Comparison of ENCODE assay signal across 1 cellular context in the genomic region with DNA sequence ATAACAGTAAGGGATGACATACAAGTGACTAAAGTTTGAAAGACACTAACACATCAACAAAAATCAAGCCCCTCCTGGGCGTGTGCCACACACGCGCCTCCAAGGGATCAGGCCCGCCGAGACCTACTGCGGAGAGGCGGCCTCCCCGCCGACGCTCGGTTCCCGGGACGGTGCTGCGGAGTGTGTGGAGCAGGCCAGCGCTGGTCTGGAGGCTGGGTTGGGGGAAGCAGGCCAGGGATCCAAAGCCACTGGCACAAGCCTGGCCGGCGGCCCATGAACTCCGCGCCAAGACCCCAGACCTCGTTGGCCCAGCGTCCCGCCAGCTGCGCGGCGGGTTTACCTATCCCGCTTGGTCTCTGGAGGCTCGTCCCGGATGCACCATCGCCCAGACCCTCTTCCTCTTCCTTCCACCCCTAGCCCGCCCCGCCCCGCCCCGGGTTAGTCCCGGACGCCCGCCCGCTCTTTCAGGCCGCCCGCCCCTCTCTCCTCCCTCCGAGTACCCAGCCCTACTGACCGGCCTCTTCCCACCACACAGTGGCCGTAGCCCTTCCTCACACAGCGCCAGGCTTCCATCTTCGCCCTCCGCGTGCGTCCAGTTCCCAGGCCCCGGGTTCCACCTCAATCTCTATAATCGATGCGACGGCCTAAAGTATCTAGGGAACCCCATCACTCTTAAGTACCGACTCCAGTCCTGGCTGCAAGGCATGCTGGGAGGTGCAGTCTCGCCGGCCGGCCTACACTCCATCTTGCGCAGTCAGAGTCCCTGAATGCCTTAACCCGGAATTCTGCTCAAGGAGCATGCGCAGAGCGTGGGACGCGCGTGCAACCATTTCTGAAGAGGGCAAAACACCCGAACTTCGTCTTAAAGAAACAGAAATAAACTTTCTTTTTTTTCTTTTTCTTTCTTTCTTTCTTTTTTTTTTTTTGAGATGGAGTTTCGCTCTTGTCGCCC.
TF ChIP-seq lines count a peak whose summit lies in the region.

A gene with protein sequence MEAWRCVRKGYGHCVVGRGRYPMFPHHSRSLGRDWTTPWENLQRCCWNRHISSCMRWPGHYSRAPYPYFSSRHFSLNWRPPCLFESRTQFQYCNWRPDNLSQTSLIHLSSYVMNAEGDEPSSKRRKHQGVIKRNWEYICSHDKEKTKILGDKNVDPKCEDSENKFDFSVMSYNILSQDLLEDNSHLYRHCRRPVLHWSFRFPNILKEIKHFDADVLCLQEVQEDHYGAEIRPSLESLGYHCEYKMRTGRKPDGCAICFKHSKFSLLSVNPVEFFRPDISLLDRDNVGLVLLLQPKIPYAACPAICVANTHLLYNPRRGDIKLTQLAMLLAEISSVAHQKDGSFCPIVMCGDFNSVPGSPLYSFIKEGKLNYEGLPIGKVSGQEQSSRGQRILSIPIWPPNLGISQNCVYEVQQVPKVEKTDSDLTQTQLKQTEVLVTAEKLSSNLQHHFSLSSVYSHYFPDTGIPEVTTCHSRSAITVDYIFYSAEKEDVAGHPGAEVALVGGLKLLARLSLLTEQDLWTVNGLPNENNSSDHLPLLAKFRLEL (minus strand): TSS at position 769 of the 952 bp plus-strand sequence. CDS start 196 bp downstream, at position 573.

TF ChIP-seq in HepG2, 621 proteins besides CTCF, POLR2A, EP300 and RAD21 (continued from another document and continues in another):
- TF ChIP-seq, protein P1, sequence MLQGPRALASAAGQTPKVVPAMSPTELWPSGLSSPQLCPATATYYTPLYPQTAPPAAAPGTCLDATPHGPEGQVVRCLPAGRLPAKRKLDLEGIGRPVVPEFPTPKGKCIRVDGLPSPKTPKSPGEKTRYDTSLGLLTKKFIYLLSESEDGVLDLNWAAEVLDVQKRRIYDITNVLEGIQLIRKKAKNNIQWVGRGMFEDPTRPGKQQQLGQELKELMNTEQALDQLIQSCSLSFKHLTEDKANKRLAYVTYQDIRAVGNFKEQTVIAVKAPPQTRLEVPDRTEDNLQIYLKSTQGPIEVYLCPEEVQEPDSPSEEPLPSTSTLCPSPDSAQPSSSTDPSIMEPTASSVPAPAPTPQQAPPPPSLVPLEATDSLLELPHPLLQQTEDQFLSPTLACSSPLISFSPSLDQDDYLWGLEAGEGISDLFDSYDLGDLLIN (CRISPR knock-in tag; IDR thresholded peaks at IDR 0.05; ENCODE audit: borderline replicate concordance), result peak; percentile 52; the same call in 1 of the 2 replicates
- TF ChIP-seq TRIM24 (CRISPR knock-in tag; IDR thresholded peaks at IDR 0.05) (no peak), ZNF354B (CRISPR knock-in tag; IDR thresholded peaks at IDR 0.05) (no peak), FOSL2 (CRISPR knock-in tag; IDR thresholded peaks at IDR 0.05) (peak; percentile 39), ZNF746 (CRISPR knock-in tag; IDR thresholded peaks at IDR 0.05) (peak; percentile 51), SMYD3 (CRISPR knock-in tag; IDR thresholded peaks at IDR 0.05) (no peak), RXRA (CRISPR knock-in tag; IDR thresholded peaks at IDR 0.05) (peak; percentile 44), ONECUT2 (CRISPR knock-in tag; IDR thresholded peaks at IDR 0.05) (peak; percentile 25; the same call in 1 of the 2 replicates), ZNF775 (CRISPR knock-in tag; IDR thresholded peaks at IDR 0.05; ENCODE audit: borderline replicate concordance) (no peak), CHD4 (IDR thresholded peaks at IDR 0.05; ENCODE audit: borderline replicate concordance, low read length) (no peak), SAFB2 (CRISPR knock-in tag; IDR thresholded peaks at IDR 0.05; ENCODE audit: borderline replicate concordance, low read depth) (peak; percentile 84; the same call in 1 of the 2 replicates), GATAD1 (CRISPR knock-in tag; IDR thresholded peaks at IDR 0.05) (peak; percentile 62), ZNF781 (CRISPR knock-in tag; IDR thresholded peaks at IDR 0.05; ENCODE audit: borderline replicate concordance, not compliant biosample characterization) (peak; percentile 70), TMF1 (CRISPR knock-in tag; IDR thresholded peaks at IDR 0.05; ENCODE audit: low read depth) (no peak), CBFB (CRISPR knock-in tag; IDR thresholded peaks at IDR 0.05) (0 out of 2 replicates have a peak, but pooled peaks have one; percentile 7), PHF8 (CRISPR knock-in tag; IDR thresholded peaks at IDR 0.05) (peak; percentile 98), ZNF615 (CRISPR knock-in tag; IDR thresholded peaks at IDR 0.05; ENCODE audit: borderline replicate concordance) (no peak), ZNF619 (CRISPR knock-in tag; IDR thresholded peaks at IDR 0.05) (no peak), SP1 (IDR thresholded peaks at IDR 0.05) (no peak), SP1 (CRISPR knock-in tag; IDR thresholded peaks at IDR 0.05) (0 out of 2 replicates have a peak, but pooled peaks have one; percentile 26), NR2F6 (IDR thresholded peaks at IDR 0.05) (no peak), NR2F6 (CRISPR knock-in tag; IDR thresholded peaks at IDR 0.05) (peak; percentile 11; the same call in 1 of the 2 replicates), ZFX (CRISPR knock-in tag; IDR thresholded peaks at IDR 0.05; ENCODE audit: low read depth) (peak; percentile 97), CBX1 (IDR thresholded peaks at IDR 0.05; ENCODE audit: low read depth) (peak; percentile 46), KLF16 (CRISPR knock-in tag; IDR thresholded peaks at IDR 0.05) (peak in 1 of 2 experiments; percentile 67; a peak in 2 of 4 replicates), ZNF589 (CRISPR knock-in tag; conservative IDR thresholded peaks at IDR 0.05) (peak; percentile 33; the same call in 1 of the 2 replicates), MIER3 (CRISPR knock-in tag; IDR thresholded peaks at IDR 0.05; ENCODE audit: borderline replicate concordance) (no peak), IRF2 (CRISPR knock-in tag; IDR thresholded peaks at IDR 0.05) (no peak), ZFP1 (CRISPR knock-in tag; IDR thresholded peaks at IDR 0.05) (peak; percentile 95), ZNF747 (CRISPR knock-in tag; IDR thresholded peaks at IDR 0.05; ENCODE audit: borderline replicate concordance) (no peak; the same call in 1 of the 2 replicates), EEA1 (CRISPR knock-in tag; IDR thresholded peaks at IDR 0.05; ENCODE audit: borderline replicate concordance) (0 out of 2 replicates have a peak, but pooled peaks have one; percentile 62), SOX13 (IDR thresholded peaks at IDR 0.05) (no peak), SOX13 (CRISPR knock-in tag; conservative IDR thresholded peaks at IDR 0.05 in 1 of 2, IDR thresholded peaks at IDR 0.05 in 1 of 2) (no peak; a peak in 1 of 4 replicates), ZNF367 (CRISPR knock-in tag; IDR thresholded peaks at IDR 0.05; ENCODE audit: borderline replicate concordance) (no peak)
- TF ChIP-seq, protein P2, sequence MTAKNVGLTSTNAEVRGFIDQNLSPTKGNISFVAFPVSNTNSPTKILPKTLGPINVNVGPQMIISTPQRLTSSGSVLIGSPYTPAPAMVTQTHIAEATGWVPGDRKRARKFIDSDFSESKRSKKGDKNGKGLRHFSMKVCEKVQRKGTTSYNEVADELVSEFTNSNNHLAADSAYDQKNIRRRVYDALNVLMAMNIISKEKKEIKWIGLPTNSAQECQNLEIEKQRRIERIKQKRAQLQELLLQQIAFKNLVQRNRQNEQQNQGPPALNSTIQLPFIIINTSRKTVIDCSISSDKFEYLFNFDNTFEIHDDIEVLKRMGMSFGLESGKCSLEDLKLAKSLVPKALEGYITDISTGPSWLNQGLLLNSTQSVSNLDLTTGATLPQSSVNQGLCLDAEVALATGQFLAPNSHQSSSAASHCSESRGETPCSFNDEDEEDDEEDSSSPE (CRISPR knock-in tag; IDR thresholded peaks at IDR 0.05), result peak; percentile 74
- TF ChIP-seq, protein P3, sequence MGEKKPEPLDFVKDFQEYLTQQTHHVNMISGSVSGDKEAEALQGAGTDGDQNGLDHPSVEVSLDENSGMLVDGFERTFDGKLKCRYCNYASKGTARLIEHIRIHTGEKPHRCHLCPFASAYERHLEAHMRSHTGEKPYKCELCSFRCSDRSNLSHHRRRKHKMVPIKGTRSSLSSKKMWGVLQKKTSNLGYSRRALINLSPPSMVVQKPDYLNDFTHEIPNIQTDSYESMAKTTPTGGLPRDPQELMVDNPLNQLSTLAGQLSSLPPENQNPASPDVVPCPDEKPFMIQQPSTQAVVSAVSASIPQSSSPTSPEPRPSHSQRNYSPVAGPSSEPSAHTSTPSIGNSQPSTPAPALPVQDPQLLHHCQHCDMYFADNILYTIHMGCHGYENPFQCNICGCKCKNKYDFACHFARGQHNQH (CRISPR knock-in tag; IDR thresholded peaks at IDR 0.05), result no peak; the same call in 1 of the 2 replicates
- TF ChIP-seq, protein P4, sequence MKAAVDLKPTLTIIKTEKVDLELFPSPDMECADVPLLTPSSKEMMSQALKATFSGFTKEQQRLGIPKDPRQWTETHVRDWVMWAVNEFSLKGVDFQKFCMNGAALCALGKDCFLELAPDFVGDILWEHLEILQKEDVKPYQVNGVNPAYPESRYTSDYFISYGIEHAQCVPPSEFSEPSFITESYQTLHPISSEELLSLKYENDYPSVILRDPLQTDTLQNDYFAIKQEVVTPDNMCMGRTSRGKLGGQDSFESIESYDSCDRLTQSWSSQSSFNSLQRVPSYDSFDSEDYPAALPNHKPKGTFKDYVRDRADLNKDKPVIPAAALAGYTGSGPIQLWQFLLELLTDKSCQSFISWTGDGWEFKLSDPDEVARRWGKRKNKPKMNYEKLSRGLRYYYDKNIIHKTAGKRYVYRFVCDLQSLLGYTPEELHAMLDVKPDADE (CRISPR knock-in tag; IDR thresholded peaks at IDR 0.05), result no peak
- TF ChIP-seq, protein P5, sequence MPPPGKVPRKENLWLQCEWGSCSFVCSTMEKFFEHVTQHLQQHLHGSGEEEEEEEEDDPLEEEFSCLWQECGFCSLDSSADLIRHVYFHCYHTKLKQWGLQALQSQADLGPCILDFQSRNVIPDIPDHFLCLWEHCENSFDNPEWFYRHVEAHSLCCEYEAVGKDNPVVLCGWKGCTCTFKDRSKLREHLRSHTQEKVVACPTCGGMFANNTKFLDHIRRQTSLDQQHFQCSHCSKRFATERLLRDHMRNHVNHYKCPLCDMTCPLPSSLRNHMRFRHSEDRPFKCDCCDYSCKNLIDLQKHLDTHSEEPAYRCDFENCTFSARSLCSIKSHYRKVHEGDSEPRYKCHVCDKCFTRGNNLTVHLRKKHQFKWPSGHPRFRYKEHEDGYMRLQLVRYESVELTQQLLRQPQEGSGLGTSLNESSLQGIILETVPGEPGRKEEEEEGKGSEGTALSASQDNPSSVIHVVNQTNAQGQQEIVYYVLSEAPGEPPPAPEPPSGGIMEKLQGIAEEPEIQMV (CRISPR knock-in tag; IDR thresholded peaks at IDR 0.05; ENCODE audit: low read depth), result no peak
- TF ChIP-seq, protein P6, sequence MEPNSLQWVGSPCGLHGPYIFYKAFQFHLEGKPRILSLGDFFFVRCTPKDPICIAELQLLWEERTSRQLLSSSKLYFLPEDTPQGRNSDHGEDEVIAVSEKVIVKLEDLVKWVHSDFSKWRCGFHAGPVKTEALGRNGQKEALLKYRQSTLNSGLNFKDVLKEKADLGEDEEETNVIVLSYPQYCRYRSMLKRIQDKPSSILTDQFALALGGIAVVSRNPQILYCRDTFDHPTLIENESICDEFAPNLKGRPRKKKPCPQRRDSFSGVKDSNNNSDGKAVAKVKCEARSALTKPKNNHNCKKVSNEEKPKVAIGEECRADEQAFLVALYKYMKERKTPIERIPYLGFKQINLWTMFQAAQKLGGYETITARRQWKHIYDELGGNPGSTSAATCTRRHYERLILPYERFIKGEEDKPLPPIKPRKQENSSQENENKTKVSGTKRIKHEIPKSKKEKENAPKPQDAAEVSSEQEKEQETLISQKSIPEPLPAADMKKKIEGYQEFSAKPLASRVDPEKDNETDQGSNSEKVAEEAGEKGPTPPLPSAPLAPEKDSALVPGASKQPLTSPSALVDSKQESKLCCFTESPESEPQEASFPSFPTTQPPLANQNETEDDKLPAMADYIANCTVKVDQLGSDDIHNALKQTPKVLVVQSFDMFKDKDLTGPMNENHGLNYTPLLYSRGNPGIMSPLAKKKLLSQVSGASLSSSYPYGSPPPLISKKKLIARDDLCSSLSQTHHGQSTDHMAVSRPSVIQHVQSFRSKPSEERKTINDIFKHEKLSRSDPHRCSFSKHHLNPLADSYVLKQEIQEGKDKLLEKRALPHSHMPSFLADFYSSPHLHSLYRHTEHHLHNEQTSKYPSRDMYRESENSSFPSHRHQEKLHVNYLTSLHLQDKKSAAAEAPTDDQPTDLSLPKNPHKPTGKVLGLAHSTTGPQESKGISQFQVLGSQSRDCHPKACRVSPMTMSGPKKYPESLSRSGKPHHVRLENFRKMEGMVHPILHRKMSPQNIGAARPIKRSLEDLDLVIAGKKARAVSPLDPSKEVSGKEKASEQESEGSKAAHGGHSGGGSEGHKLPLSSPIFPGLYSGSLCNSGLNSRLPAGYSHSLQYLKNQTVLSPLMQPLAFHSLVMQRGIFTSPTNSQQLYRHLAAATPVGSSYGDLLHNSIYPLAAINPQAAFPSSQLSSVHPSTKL (CRISPR knock-in tag; IDR thresholded peaks at IDR 0.05), result peak; percentile 26; the same call in 1 of the 2 replicates
- TF ChIP-seq, protein P7, sequence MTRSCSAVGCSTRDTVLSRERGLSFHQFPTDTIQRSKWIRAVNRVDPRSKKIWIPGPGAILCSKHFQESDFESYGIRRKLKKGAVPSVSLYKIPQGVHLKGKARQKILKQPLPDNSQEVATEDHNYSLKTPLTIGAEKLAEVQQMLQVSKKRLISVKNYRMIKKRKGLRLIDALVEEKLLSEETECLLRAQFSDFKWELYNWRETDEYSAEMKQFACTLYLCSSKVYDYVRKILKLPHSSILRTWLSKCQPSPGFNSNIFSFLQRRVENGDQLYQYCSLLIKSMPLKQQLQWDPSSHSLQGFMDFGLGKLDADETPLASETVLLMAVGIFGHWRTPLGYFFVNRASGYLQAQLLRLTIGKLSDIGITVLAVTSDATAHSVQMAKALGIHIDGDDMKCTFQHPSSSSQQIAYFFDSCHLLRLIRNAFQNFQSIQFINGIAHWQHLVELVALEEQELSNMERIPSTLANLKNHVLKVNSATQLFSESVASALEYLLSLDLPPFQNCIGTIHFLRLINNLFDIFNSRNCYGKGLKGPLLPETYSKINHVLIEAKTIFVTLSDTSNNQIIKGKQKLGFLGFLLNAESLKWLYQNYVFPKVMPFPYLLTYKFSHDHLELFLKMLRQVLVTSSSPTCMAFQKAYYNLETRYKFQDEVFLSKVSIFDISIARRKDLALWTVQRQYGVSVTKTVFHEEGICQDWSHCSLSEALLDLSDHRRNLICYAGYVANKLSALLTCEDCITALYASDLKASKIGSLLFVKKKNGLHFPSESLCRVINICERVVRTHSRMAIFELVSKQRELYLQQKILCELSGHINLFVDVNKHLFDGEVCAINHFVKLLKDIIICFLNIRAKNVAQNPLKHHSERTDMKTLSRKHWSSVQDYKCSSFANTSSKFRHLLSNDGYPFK (CRISPR knock-in tag; IDR thresholded peaks at IDR 0.05; ENCODE audit: borderline replicate concordance), result peak; percentile 94
- TF ChIP-seq, protein P8, sequence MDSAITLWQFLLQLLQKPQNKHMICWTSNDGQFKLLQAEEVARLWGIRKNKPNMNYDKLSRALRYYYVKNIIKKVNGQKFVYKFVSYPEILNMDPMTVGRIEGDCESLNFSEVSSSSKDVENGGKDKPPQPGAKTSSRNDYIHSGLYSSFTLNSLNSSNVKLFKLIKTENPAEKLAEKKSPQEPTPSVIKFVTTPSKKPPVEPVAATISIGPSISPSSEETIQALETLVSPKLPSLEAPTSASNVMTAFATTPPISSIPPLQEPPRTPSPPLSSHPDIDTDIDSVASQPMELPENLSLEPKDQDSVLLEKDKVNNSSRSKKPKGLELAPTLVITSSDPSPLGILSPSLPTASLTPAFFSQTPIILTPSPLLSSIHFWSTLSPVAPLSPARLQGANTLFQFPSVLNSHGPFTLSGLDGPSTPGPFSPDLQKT (CRISPR knock-in tag; IDR thresholded peaks at IDR 0.05; ENCODE audit: borderline replicate concordance), result no peak
